Comparison of ENCODE assay signal across 14 cellular contexts in genomic region chr9:94996638-94997037, GRCh38.
DNase-seq lines count a peak whose midpoint lies in the region; ATAC-seq and TF ChIP-seq lines count a peak whose summit lies in the region.
"Had no signal": no experiment of that assay in that cellular context is flagged by ENCODE, and none has a peak within 500 bp of the region (broad histone marks: within the 10 kb centered on the region; RNA-seq: fewer than 3 reads in every experiment).

No MANE protein-coding gene starts in this region.

- H3K4me1 ChIP-seq in heart left ventricle (peaks cover 0 to 48% (median 32%) of the 10 kb centered on the region in 12 donors), liver (ENCODE audit: control insufficient read depth in 4 of 4, insufficient read depth in 4 of 4, low read length in 3 of 4) (peaks cover 0 to 54% (median 25%) of the 10 kb centered on the region in 4 donors), skeletal muscle tissue (ENCODE audit: control insufficient read depth in 3 of 3, insufficient read depth in 3 of 3, low read length in 3 of 3) (peaks cover 13 to 27% (median 16%) of the 10 kb centered on the region in 3 donors), Karpas-422 (ENCODE audit: low read length) (peaks cover 17% of the 10 kb centered on the region)

- H3K9ac ChIP-seq in liver (ENCODE audit: low read depth in 1 of 2, low read length in 2 of 2): peak overlapping the region in 1 of 2 donors; percentile 26
- H3K9ac ChIP-seq in skeletal muscle tissue (ENCODE audit: low read depth in 1 of 3, low read length in 3 of 3): no peak overlapping the region
- no peak overlapping the region for H3K9ac ChIP-seq in Karpas-422 (ENCODE audit: low read length)

- no peaks in the 10 kb centered on the region for H3K27me3 ChIP-seq in heart left ventricle
- H3K27me3 ChIP-seq in liver (ENCODE audit: control insufficient read depth in 4 of 4, insufficient read depth in 4 of 4, low read length in 3 of 4): no peaks in the 10 kb centered on the region
- H3K27me3 ChIP-seq in skeletal muscle tissue (ENCODE audit: control insufficient read depth in 3 of 3, insufficient read depth in 3 of 3, low read length in 3 of 3): no peaks in the 10 kb centered on the region
- H3K27me3 ChIP-seq in Karpas-422 (ENCODE audit: low read length): no peaks in the 10 kb centered on the region

- H3K4me3 ChIP-seq in heart left ventricle: no peak overlapping the region
- no peak overlapping the region for H3K4me3 ChIP-seq in liver (ENCODE audit: low read depth in 1 of 3, low read length in 3 of 3)
- no peak overlapping the region for H3K4me3 ChIP-seq in skeletal muscle tissue (ENCODE audit: low read length in 3 of 3)
- no peak overlapping the region for H3K4me3 ChIP-seq in Karpas-422 (ENCODE audit: low read length)
- H3K4me3 ChIP-seq: HAP-1 had no signal

- no peaks in the 10 kb centered on the region for H4K20me1 ChIP-seq in Karpas-422 (ENCODE audit: insufficient read depth, low read depth, low read length)

- H2AFZ ChIP-seq in Karpas-422 (ENCODE audit: low read length): no peak overlapping the region

- no peak overlapping the region for H3K4me2 ChIP-seq in Karpas-422 (ENCODE audit: low read depth, low read length, poor library complexity, severe bottlenecking)

- WGBS in heart left ventricle, 4 donors: 26 to 38% (median 32%) methylated on average over 1 of the region's 1 CpG
- WGBS in liver: 36% methylated on average over 1 of the region's 1 CpG

- no peaks in the 10 kb centered on the region for H3K79me2 ChIP-seq in Karpas-422 (ENCODE audit: low read length)

- intact Hi-C loops in heart left ventricle (cut with DNase I): loop anchor here in 6 of 10 donors (5.0 to 10.0 kb wide), 3 partner anchors 44 to 114 kb away; no protein-coding TSS in a partner anchor
- intact Hi-C loops in Right ventricle myocardium superior (cut with DNase I): no loop called here

- TF ChIP-seq POLR2A in heart left ventricle (IDR thresholded peaks at IDR 0.05): no peak

- no peak for DNase-seq in heart left ventricle
- DNase-seq in Right ventricle myocardium superior: no peak
- no peak for DNase-seq in UCSD-AML1 (lab: John Stamatoyannopoulos, UW; ENCODE audit: unreplicated experiment)
- DNase-seq in SHP77 treated with DMSO at 0.1 percent for 48 hours (lab: John Stamatoyannopoulos, UW): no peak
- DNase-seq in Karpas-422: no peak
- DNase-seq: ACHN; activated gamma-delta T cell treated with Interleukin-2 at 50 U/mL for 16 hours; NCI-H187 treated with DMSO at 0.1 percent for 48 hours; stimulated activated CD4-positive, alpha-beta T cell treated with anti-CD3 and anti-CD28 coated beads, Interleukin-2, amount 100 ng/mL, for 48 hours had no signal

- H3K9me3 ChIP-seq in heart left ventricle (no peaks in the 10 kb centered on the region), liver (ENCODE audit: control insufficient read depth in 4 of 4, low read length in 3 of 4) (no peaks in the 10 kb centered on the region), skeletal muscle tissue (ENCODE audit: control insufficient read depth in 3 of 3, low read length in 3 of 3) (no peaks in the 10 kb centered on the region), Karpas-422 (ENCODE audit: low read length) (no peaks in the 10 kb centered on the region)
- H3K9me3 ChIP-seq: HAP-1 had no signal

- no peaks in the 10 kb centered on the region for H3K9me2 ChIP-seq in Karpas-422 (replicated peaks; ENCODE audit: insufficient read depth, low read length)

- peak in 3 of 4 donors; percentile 37 to 63 (median 41) for ATAC-seq in heart left ventricle
- ATAC-seq in Right ventricle myocardium superior (ENCODE audit: poor library complexity): no peak
- ATAC-seq in GM18907 (IDR thresholded peaks at IDR 0.05; ENCODE audit: unreplicated experiment): no peak

- H3K36me3 ChIP-seq in heart left ventricle (no peaks in the 10 kb centered on the region), liver (ENCODE audit: control insufficient read depth in 4 of 4, insufficient read depth in 3 of 4, low read depth in 1 of 4, low read length in 3 of 4) (no peaks in the 10 kb centered on the region), skeletal muscle tissue (ENCODE audit: control insufficient read depth in 3 of 3, insufficient read depth in 3 of 3, low read length in 3 of 3) (no peaks in the 10 kb centered on the region), Karpas-422 (ENCODE audit: insufficient read depth, low read length) (no peaks in the 10 kb centered on the region)
- H3K36me3 ChIP-seq: HAP-1 had no signal

- TF ChIP-seq RAD21 in liver (IDR thresholded peaks at IDR 0.05): no peak

- H3K27ac ChIP-seq in heart left ventricle (peak overlapping the region; percentile 53 to 88 (median 78)), liver (ENCODE audit: low read depth in 1 of 2, low read length in 2 of 2) (peak overlapping the region; percentile 51 to 96), skeletal muscle tissue (ENCODE audit: low read depth, low read length) (peak overlapping the region; percentile 57), Karpas-422 (ENCODE audit: low read length) (no peak overlapping the region)
- H3K27ac ChIP-seq: epithelial cell of prostate had no signal

- TF ChIP-seq CTCF in heart left ventricle (IDR thresholded peaks at IDR 0.05): no peak
- no peak for TF ChIP-seq CTCF in liver (IDR thresholded peaks at IDR 0.05; ENCODE audit: low read depth, low read length, missing input control)

TF ChIP-seq in liver, 16 proteins besides CTCF, POLR2A, EP300 and RAD21:
- TF ChIP-seq JUND (IDR thresholded peaks at IDR 0.05) (no peak), FOXA2 (IDR thresholded peaks at IDR 0.05) (peak; percentile 18), MAX (IDR thresholded peaks at IDR 0.05) (peak; percentile 5)

Comparison
In these comparisons a context has a peak if more than half of its experiments do, and no peak if none do; other contexts are left out.
1. ATAC-seq: peak in heart left ventricle (3 of 4); none in Right ventricle myocardium superior (single experiment) and GM18907 (single experiment).